In the genomic region with DNA sequence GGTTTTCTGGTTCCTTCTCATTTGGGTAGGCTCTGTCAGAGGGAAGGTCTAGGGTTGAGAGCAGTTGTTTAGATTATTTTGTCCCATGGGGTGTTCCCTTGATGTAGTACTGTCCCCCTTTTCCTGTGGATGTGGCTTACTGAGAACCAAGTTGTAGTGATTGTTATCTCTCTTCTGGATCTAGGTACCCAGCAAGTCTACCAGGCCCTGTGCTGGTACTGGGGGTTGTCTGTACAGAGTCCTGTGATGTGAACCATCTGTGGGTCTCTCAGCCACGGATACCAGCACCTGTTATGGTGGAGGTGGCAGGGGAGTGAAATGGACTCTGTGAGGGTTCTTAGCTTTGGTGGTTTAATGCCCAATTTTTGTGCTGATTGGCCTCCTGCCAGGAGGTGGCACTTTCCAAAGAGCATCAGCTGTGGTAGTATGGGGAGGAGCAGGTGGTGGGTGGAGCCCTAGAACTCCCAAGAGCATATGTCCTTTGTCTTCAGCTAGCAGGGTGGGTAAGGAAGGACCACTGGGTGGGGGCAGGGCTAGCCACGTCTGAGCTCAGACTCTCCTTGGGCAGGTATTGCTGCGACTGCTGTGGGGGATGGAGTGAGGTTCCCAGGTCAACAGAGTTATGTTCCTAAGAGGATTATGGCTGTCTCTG, we compare ENCODE assay signal across 20 cellular contexts.
DNase-seq lines count a peak whose midpoint lies in the region; ATAC-seq and TF ChIP-seq lines count a peak whose summit lies in the region.
"Had no signal": no experiment of that assay in that cellular context is flagged by ENCODE, and none has a peak within 500 bp of the region (broad histone marks: within the 10 kb centered on the region; RNA-seq: fewer than 3 reads in every experiment).

No MANE protein-coding gene starts in this region.

- H3K9me3 Mint-ChIP-seq in activated CD8-positive, alpha-beta T cell treated with anti-CD3 and anti-CD28 coated beads, Interleukin-2, amount 10 ng/mL, durations not matched to agents 7 days and 5 days (ENCODE audit: insufficient read depth) = peaks cover 9% of the 10 kb centered on the region
- H3K9me3 Mint-ChIP-seq in activated CD8-positive, alpha-beta T cell treated with anti-CD3 and anti-CD28 coated beads for 36 hours = peaks cover 8% of the 10 kb centered on the region
- no peaks in the 10 kb centered on the region for H3K9me3 Mint-ChIP-seq in stimulated activated effector memory CD8-positive, alpha-beta T cell treated with anti-CD3 and anti-CD28 coated beads, Interleukin-12 subunit alpha, Interleukin-12 subunit beta, amount 100 ng/mL, for 72 hours

- intact Hi-C loops in activated CD8-positive, alpha-beta T cell treated with anti-CD3 and anti-CD28 coated beads for 36 hours (cut with micrococcal nuclease) = no loop called here

- no peaks in the 10 kb centered on the region for H3K9me3 ChIP-seq in WERI-Rb-1 (ENCODE audit: severe bottlenecking)

- DNase-seq in activated CD8-positive, alpha-beta T cell treated with anti-CD3 and anti-CD28 coated beads, Interleukin-2, amount 10 ng/mL, durations not matched to agents 7 days and 5 days = peak; percentile 21
- no peak for DNase-seq in activated CD8-positive, alpha-beta T cell treated with anti-CD3 and anti-CD28 coated beads for 36 hours
- DNase-seq in NAMALWA (ENCODE audit: low spot score) (peak; percentile 9), WERI-Rb-1 (peak; percentile 83), DMS153 (lab: John Stamatoyannopoulos, UW) (no peak), kidney tubule cell (ENCODE audit: low spot score) (no peak)
- no peak for DNase-seq in stimulated activated effector memory CD8-positive, alpha-beta T cell treated with anti-CD3 and anti-CD28 coated beads, Interleukin-12 subunit alpha, Interleukin-12 subunit beta, amount 100 ng/mL, for 72 hours (ENCODE audit: low spot score in 2 of 2)
- DNase-seq: ACHN; CD4-positive, alpha-beta T cell; EL; MV-4-11; NCI-H146; NCI-H2081 treated with DMSO at 0.1 percent for 48 hours; NCI-H345; PC-9; T-cell had no signal

- H3K27me3 ChIP-seq in WERI-Rb-1 (ENCODE audit: insufficient read depth, low read depth, severe bottlenecking) = no peaks in the 10 kb centered on the region

- H3K4me3 Mint-ChIP-seq in activated CD8-positive, alpha-beta T cell treated with anti-CD3 and anti-CD28 coated beads, Interleukin-2, amount 10 ng/mL, durations not matched to agents 7 days and 5 days = no peak overlapping the region
- H3K4me3 Mint-ChIP-seq in activated CD8-positive, alpha-beta T cell treated with anti-CD3 and anti-CD28 coated beads for 36 hours = no peak overlapping the region
- no peak overlapping the region for H3K4me3 Mint-ChIP-seq in stimulated activated effector memory CD8-positive, alpha-beta T cell treated with anti-CD3 and anti-CD28 coated beads, Interleukin-12 subunit alpha, Interleukin-12 subunit beta, amount 100 ng/mL, for 72 hours
- H3K4me3 Mint-ChIP-seq: B cell; CD4-positive, alpha-beta T cell had no signal

- POLR2A ChIA-PET in activated CD8-positive, alpha-beta T cell treated with anti-CD3 and anti-CD28 coated beads, Interleukin-2, amount 10 ng/mL, durations not matched to agents 7 days and 5 days (lab: Charles Lee) = interaction anchor here (1.8 kb wide), 1 partner anchor 180 kb away, joined by 4 read pairs; the partner anchor contains the start of gene BTG1
- POLR2A ChIA-PET in activated CD8-positive, alpha-beta T cell treated with anti-CD3 and anti-CD28 coated beads for 36 hours (lab: Charles Lee) = no interaction called here

- CTCF ChIA-PET in activated CD8-positive, alpha-beta T cell treated with anti-CD3 and anti-CD28 coated beads, Interleukin-2, amount 10 ng/mL, durations not matched to agents 7 days and 5 days (lab: Charles Lee) = interaction anchor here (1.3 kb wide), 1 partner anchor 38 kb away, joined by 3 read pairs; no protein-coding TSS in a partner anchor
- CTCF ChIA-PET in activated CD8-positive, alpha-beta T cell treated with anti-CD3 and anti-CD28 coated beads for 36 hours (lab: Charles Lee) = interaction anchor here (0.9 to 1.0 kb wide), 2 partner anchors 13 to 15 kb away, joined by 3 to 4 read pairs; no protein-coding TSS in a partner anchor

- no peak for TF ChIP-seq CTCF in activated CD8-positive, alpha-beta T cell treated with anti-CD3 and anti-CD28 coated beads for 36 hours (IDR thresholded peaks at IDR 0.05)
- no peak for TF ChIP-seq CTCF in WERI-Rb-1 (IDR thresholded peaks at IDR 0.05; ENCODE audit: low read depth, low read length)

- H3K27me3 Mint-ChIP-seq in activated CD8-positive, alpha-beta T cell treated with anti-CD3 and anti-CD28 coated beads, Interleukin-2, amount 10 ng/mL, durations not matched to agents 7 days and 5 days (ENCODE audit: low read depth) = no peaks in the 10 kb centered on the region
- no peaks in the 10 kb centered on the region for H3K27me3 Mint-ChIP-seq in activated CD8-positive, alpha-beta T cell treated with anti-CD3 and anti-CD28 coated beads for 36 hours
- H3K27me3 Mint-ChIP-seq: B cell; CD4-positive, alpha-beta T cell; T-cell had no signal

- no peak overlapping the region for H3K4me3 ChIP-seq in WERI-Rb-1 (ENCODE audit: low read depth, low read length)
- H3K4me3 ChIP-seq: PC-9, SK-N-MC had no signal

- H3K4me1 Mint-ChIP-seq in activated CD8-positive, alpha-beta T cell treated with anti-CD3 and anti-CD28 coated beads, Interleukin-2, amount 10 ng/mL, durations not matched to agents 7 days and 5 days (ENCODE audit: low read depth) = peaks cover 20% of the 10 kb centered on the region
- peaks cover 7% of the 10 kb centered on the region for H3K4me1 Mint-ChIP-seq in activated CD8-positive, alpha-beta T cell treated with anti-CD3 and anti-CD28 coated beads for 36 hours (ENCODE audit: low read depth)
- peaks cover 24% of the 10 kb centered on the region for H3K4me1 Mint-ChIP-seq in stimulated activated effector memory CD8-positive, alpha-beta T cell treated with anti-CD3 and anti-CD28 coated beads, Interleukin-12 subunit alpha, Interleukin-12 subunit beta, amount 100 ng/mL, for 72 hours

- ATAC-seq in activated CD8-positive, alpha-beta T cell treated with anti-CD3 and anti-CD28 coated beads, Interleukin-2, amount 10 ng/mL, durations not matched to agents 7 days and 5 days = no peak
- ATAC-seq in activated CD8-positive, alpha-beta T cell treated with anti-CD3 and anti-CD28 coated beads for 36 hours = no peak
- ATAC-seq in stimulated activated effector memory CD8-positive, alpha-beta T cell treated with anti-CD3 and anti-CD28 coated beads, Interleukin-12 subunit alpha, Interleukin-12 subunit beta, amount 100 ng/mL, for 72 hours = no peak
- ATAC-seq in HG03520 (IDR thresholded peaks at IDR 0.05; ENCODE audit: unreplicated experiment) = no peak
- ATAC-seq: HepG2 had no signal

- H3K27ac Mint-ChIP-seq in activated CD8-positive, alpha-beta T cell treated with anti-CD3 and anti-CD28 coated beads, Interleukin-2, amount 10 ng/mL, durations not matched to agents 7 days and 5 days = peak overlapping the region; percentile 27
- H3K27ac Mint-ChIP-seq in activated CD8-positive, alpha-beta T cell treated with anti-CD3 and anti-CD28 coated beads for 36 hours = no peak overlapping the region
- peak overlapping the region; percentile 51 for H3K27ac Mint-ChIP-seq in stimulated activated effector memory CD8-positive, alpha-beta T cell treated with anti-CD3 and anti-CD28 coated beads, Interleukin-12 subunit alpha, Interleukin-12 subunit beta, amount 100 ng/mL, for 72 hours
- H3K27ac Mint-ChIP-seq: B cell; CD4-positive, alpha-beta T cell had no signal

- H3K36me3 ChIP-seq in WERI-Rb-1 = no peaks in the 10 kb centered on the region

- peak overlapping the region; percentile 30; the same call in 1 of the 2 replicates for H3K27ac ChIP-seq in WERI-Rb-1
- H3K27ac ChIP-seq: PC-9, SK-N-MC had no signal

- peaks cover 18% of the 10 kb centered on the region for H3K36me3 Mint-ChIP-seq in activated CD8-positive, alpha-beta T cell treated with anti-CD3 and anti-CD28 coated beads, Interleukin-2, amount 10 ng/mL, durations not matched to agents 7 days and 5 days (ENCODE audit: low read depth)
- peaks cover 5% of the 10 kb centered on the region for H3K36me3 Mint-ChIP-seq in activated CD8-positive, alpha-beta T cell treated with anti-CD3 and anti-CD28 coated beads for 36 hours (ENCODE audit: low read depth)
- no peaks in the 10 kb centered on the region for H3K36me3 Mint-ChIP-seq in stimulated activated effector memory CD8-positive, alpha-beta T cell treated with anti-CD3 and anti-CD28 coated beads, Interleukin-12 subunit alpha, Interleukin-12 subunit beta, amount 100 ng/mL, for 72 hours

Comparison
In these comparisons a context has a peak if more than half of its experiments do, and no peak if none do; other contexts are left out.
1. DNase-seq: peak in activated CD8-positive, alpha-beta T cell treated with anti-CD3 and anti-CD28 coated beads, Interleukin-2, amount 10 ng/mL, durations not matched to agents 7 days and 5 days (single experiment), NAMALWA (single experiment) and WERI-Rb-1 (single experiment); none in activated CD8-positive, alpha-beta T cell treated with anti-CD3 and anti-CD28 coated beads for 36 hours (single experiment), stimulated activated effector memory CD8-positive, alpha-beta T cell treated with anti-CD3 and anti-CD28 coated beads, Interleukin-12 subunit alpha, Interleukin-12 subunit beta, amount 100 ng/mL, for 72 hours (0 of 2), DMS153 (single experiment) and kidney tubule cell (single experiment).